Comparison of ENCODE assay signal across 14 cellular contexts in the genomic region with DNA sequence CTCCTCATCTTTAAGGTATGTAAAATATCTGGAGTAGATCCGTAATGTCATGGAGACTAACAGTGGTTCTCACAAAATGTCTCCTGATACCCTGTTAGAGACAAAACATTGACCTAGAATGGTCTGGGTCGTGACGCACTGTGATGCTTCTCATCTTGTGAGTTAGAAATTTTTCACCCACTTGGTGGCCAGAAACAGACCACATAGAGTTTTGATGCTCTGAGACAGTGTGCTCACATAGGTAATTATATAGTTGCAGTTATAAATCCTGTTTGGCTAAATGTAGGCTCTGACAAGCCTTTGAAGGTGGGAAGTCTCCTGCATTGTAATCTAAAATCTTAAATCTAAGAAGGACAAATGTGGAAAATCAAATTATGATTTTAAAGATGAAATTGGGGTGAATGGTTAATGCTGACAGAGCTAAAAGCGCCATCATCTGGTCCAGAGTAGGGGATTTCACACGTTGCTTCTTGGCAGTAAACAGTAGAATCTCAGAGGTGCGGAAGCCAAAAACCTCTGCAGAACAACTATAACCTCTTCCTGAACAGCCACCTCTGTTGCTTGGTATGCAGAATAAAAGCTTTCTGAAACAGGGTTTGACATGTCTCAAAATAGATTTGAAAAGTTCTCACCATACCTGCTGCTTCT. TPM values are rescaled to one million over a fixed set of nuclear protein-coding genes. Genes with fewer than 3 reads are reported as not detected.
DNase-seq lines count a peak whose midpoint lies in the region; ATAC-seq lines count a peak whose summit lies in the region.
"Had no signal": no experiment of that assay in that cellular context is flagged by ENCODE, and none has a peak within 500 bp of the region (broad histone marks: within the 10 kb centered on the region; RNA-seq: fewer than 3 reads in every experiment).

No MANE protein-coding gene starts in this region.

- H3K4me3 Mint-ChIP-seq in activated CD4-positive, alpha-beta T cell treated with anti-CD3 and anti-CD28 coated beads, Interleukin-2, amount 10 ng/mL, durations not matched to agents 7 days and 5 days = peak overlapping the region; percentile 42
- peak overlapping the region; percentile 43 for H3K4me3 Mint-ChIP-seq in stimulated activated effector memory CD8-positive, alpha-beta T cell treated with anti-CD3 and anti-CD28 coated beads, Interleukin-12 subunit alpha, Interleukin-12 subunit beta, amount 100 ng/mL, for 72 hours
- H3K4me3 Mint-ChIP-seq: brain had no signal

- H3K27me3 Mint-ChIP-seq in activated CD4-positive, alpha-beta T cell treated with anti-CD3 and anti-CD28 coated beads, Interleukin-2, amount 10 ng/mL, durations not matched to agents 7 days and 5 days = no peaks in the 10 kb centered on the region
- H3K27me3 Mint-ChIP-seq: brain had no signal

- DNase-seq in activated gamma-delta T cell treated with Interleukin-2 at 50 U/mL for 16 hours = peak; percentile 43
- DNase-seq in activated gamma-delta T cell (lab: John Stamatoyannopoulos, UW) = no peak
- peak; percentile 65 for DNase-seq in activated CD4-positive, alpha-beta T cell treated with anti-CD3 and anti-CD28 coated beads, Interleukin-2, amount 10 ng/mL, durations not matched to agents 7 days and 5 days
- DNase-seq in central memory CD4-positive, alpha-beta T cell = peak; percentile 68
- peak; percentile 22 to 72 for DNase-seq in stimulated activated effector memory CD8-positive, alpha-beta T cell treated with anti-CD3 and anti-CD28 coated beads, Interleukin-12 subunit alpha, Interleukin-12 subunit beta, amount 100 ng/mL, for 72 hours (ENCODE audit: low spot score in 2 of 2)
- DNase-seq: foreskin melanocyte, Karpas-422, mesenchymal stem cell, NCI-H187 treated with DMSO at 0.1 percent for 48 hours, ovary had no signal

- peaks cover 7% of the 10 kb centered on the region for H3K9me3 Mint-ChIP-seq in activated CD4-positive, alpha-beta T cell treated with anti-CD3 and anti-CD28 coated beads, Interleukin-2, amount 10 ng/mL, durations not matched to agents 7 days and 5 days
- no peaks in the 10 kb centered on the region for H3K9me3 Mint-ChIP-seq in stimulated activated effector memory CD8-positive, alpha-beta T cell treated with anti-CD3 and anti-CD28 coated beads, Interleukin-12 subunit alpha, Interleukin-12 subunit beta, amount 100 ng/mL, for 72 hours
- H3K9me3 Mint-ChIP-seq: brain had no signal

- peaks cover 69% of the 10 kb centered on the region for H3K4me1 Mint-ChIP-seq in activated CD4-positive, alpha-beta T cell treated with anti-CD3 and anti-CD28 coated beads, Interleukin-2, amount 10 ng/mL, durations not matched to agents 7 days and 5 days
- peaks cover 57% of the 10 kb centered on the region for H3K4me1 Mint-ChIP-seq in stimulated activated effector memory CD8-positive, alpha-beta T cell treated with anti-CD3 and anti-CD28 coated beads, Interleukin-12 subunit alpha, Interleukin-12 subunit beta, amount 100 ng/mL, for 72 hours
- H3K4me1 Mint-ChIP-seq: brain had no signal

- POLR2A ChIA-PET in activated CD4-positive, alpha-beta T cell treated with anti-CD3 and anti-CD28 coated beads, Interleukin-2, amount 10 ng/mL, durations not matched to agents 7 days and 5 days (lab: Charles Lee) = interaction anchor here (0.5 to 0.9 kb wide), 2 partner anchors 145 to 168 kb away, joined by 3 to 5 read pairs; no protein-coding TSS in a partner anchor

- H3K27ac Mint-ChIP-seq in activated CD4-positive, alpha-beta T cell treated with anti-CD3 and anti-CD28 coated beads, Interleukin-2, amount 10 ng/mL, durations not matched to agents 7 days and 5 days = peak overlapping the region; percentile 85
- H3K27ac Mint-ChIP-seq in stimulated activated effector memory CD8-positive, alpha-beta T cell treated with anti-CD3 and anti-CD28 coated beads, Interleukin-12 subunit alpha, Interleukin-12 subunit beta, amount 100 ng/mL, for 72 hours = peak overlapping the region; percentile 86
- H3K27ac Mint-ChIP-seq: brain had no signal

- H3K36me3 Mint-ChIP-seq in activated CD4-positive, alpha-beta T cell treated with anti-CD3 and anti-CD28 coated beads, Interleukin-2, amount 10 ng/mL, durations not matched to agents 7 days and 5 days (ENCODE audit: low read depth) = peaks cover 49% of the 10 kb centered on the region
- H3K36me3 Mint-ChIP-seq in stimulated activated effector memory CD8-positive, alpha-beta T cell treated with anti-CD3 and anti-CD28 coated beads, Interleukin-12 subunit alpha, Interleukin-12 subunit beta, amount 100 ng/mL, for 72 hours = peaks cover 37% of the 10 kb centered on the region

- peak; percentile 94 for ATAC-seq in stimulated activated effector memory CD8-positive, alpha-beta T cell treated with anti-CD3 and anti-CD28 coated beads, Interleukin-12 subunit alpha, Interleukin-12 subunit beta, amount 100 ng/mL, for 72 hours
- no peak for ATAC-seq in HG02884 (IDR thresholded peaks at IDR 0.05; ENCODE audit: unreplicated experiment)
- no peak for ATAC-seq in GM19328 (IDR thresholded peaks at IDR 0.05; ENCODE audit: unreplicated experiment)
- ATAC-seq in GM21515 (IDR thresholded peaks at IDR 0.05; ENCODE audit: unreplicated experiment) = no peak

- CTCF ChIA-PET in activated CD4-positive, alpha-beta T cell treated with anti-CD3 and anti-CD28 coated beads, Interleukin-2, amount 10 ng/mL, durations not matched to agents 7 days and 5 days (lab: Charles Lee) = interaction anchor here (0.9 to 5.8 kb wide), 4 partner anchors 12 to 205 kb away, joined by 3 to 33 read pairs (median 9); partner anchors contain the start of gene GFI1

RNA-seq across cellular contexts. Expression of gene RPAP2, which starts 17.0 kb away (rescaled TPM):
- total RNA-seq in activated CD4-positive, alpha-beta T cell treated with anti-CD3 and anti-CD28 coated beads, Interleukin-2, amount 10 ng/mL, durations not matched to agents 7 days and 5 days = 10 to 100 TPM; 28.1 to 35.3 TPM

RNA-seq across cellular contexts. Expression of gene GLMN, which starts 17.1 kb away (rescaled TPM):
- total RNA-seq in activated CD4-positive, alpha-beta T cell treated with anti-CD3 and anti-CD28 coated beads, Interleukin-2, amount 10 ng/mL, durations not matched to agents 7 days and 5 days = 10 to 100 TPM; 14.2 to 18.2 TPM
